ENCODE assay signal across 1 cellular context in genomic region chr12:112937741-112938719, GRCh38.
TF ChIP-seq lines count a peak whose summit lies in the region.

TSS of gene OAS3 (plus strand) at chr12:112938474. CDS start at chr12:112938531, 57 bp downstream.

TF ChIP-seq in HepG2, 621 proteins besides CTCF, POLR2A, EP300 and RAD21 (continued from another document and continues in another):
- TF ChIP-seq HMGXB4 (CRISPR knock-in tag; IDR thresholded peaks at IDR 0.05; ENCODE audit: borderline replicate concordance in 1 of 2, low read depth in 1 of 2) = peak in 1 of 2 experiments; percentile 53; a peak in 3 of 4 replicates
- no peak for TF ChIP-seq FLYWCH1 (CRISPR knock-in tag; IDR thresholded peaks at IDR 0.05)
- TF ChIP-seq THAP11 (CRISPR knock-in tag; IDR thresholded peaks at IDR 0.05) = peak; percentile 79
- 0 out of 2 replicates have a peak, but pooled peaks have one; percentile 29 for TF ChIP-seq RXRA (CRISPR knock-in tag; IDR thresholded peaks at IDR 0.05)
- peak; percentile 69; the same call in 1 of the 2 replicates for TF ChIP-seq ZNF816 (CRISPR knock-in tag; IDR thresholded peaks at IDR 0.05; ENCODE audit: borderline replicate concordance)
- no peak for TF ChIP-seq TBX3 (IDR thresholded peaks at IDR 0.05; ENCODE audit: borderline replicate concordance)
- no peak for TF ChIP-seq ZFP36L1 (CRISPR knock-in tag; IDR thresholded peaks at IDR 0.05)
- no peak for TF ChIP-seq ZBTB7A (CRISPR knock-in tag; IDR thresholded peaks at IDR 0.05)
- TF ChIP-seq ZNF710 (CRISPR knock-in tag; IDR thresholded peaks at IDR 0.05; ENCODE audit: borderline replicate concordance) = peak; percentile 59; the same call in 1 of the 2 replicates
- TF ChIP-seq ZSCAN21 (CRISPR knock-in tag; IDR thresholded peaks at IDR 0.05; ENCODE audit: borderline replicate concordance) = 0 out of 2 replicates have a peak, but pooled peaks have one; percentile 21
- TF ChIP-seq ZNF235 (CRISPR knock-in tag; IDR thresholded peaks at IDR 0.05; ENCODE audit: borderline replicate concordance) = 0 out of 2 replicates have a peak, but pooled peaks have one; percentile 54
- TF ChIP-seq ZNF788 (CRISPR knock-in tag; IDR thresholded peaks at IDR 0.05; ENCODE audit: borderline replicate concordance) = peak; percentile 59; the same call in 1 of the 2 replicates
- TF ChIP-seq THAP8 (CRISPR knock-in tag; IDR thresholded peaks at IDR 0.05; ENCODE audit: borderline replicate concordance) = 0 out of 2 replicates have a peak, but pooled peaks have one; percentile 45
- peak; percentile 30; the same call in 1 of the 2 replicates for TF ChIP-seq CREBL2 (CRISPR knock-in tag; IDR thresholded peaks at IDR 0.05; ENCODE audit: borderline replicate concordance)
- TF ChIP-seq ARID4A (CRISPR knock-in tag; IDR thresholded peaks at IDR 0.05; ENCODE audit: borderline replicate concordance) = peak; percentile 87
- TF ChIP-seq SAP130 (CRISPR knock-in tag; IDR thresholded peaks at IDR 0.05; ENCODE audit: low read depth) = peak; percentile 88
- TF ChIP-seq NFE2L2 (IDR thresholded peaks at IDR 0.05; ENCODE audit: low read length) = no peak
- TF ChIP-seq SMYD3 (CRISPR knock-in tag; IDR thresholded peaks at IDR 0.05) = 0 out of 2 replicates have a peak, but pooled peaks have one; percentile 22
- TF ChIP-seq NFRKB (IDR thresholded peaks at IDR 0.05) = no peak
- TF ChIP-seq HOXD1 (CRISPR knock-in tag; IDR thresholded peaks at IDR 0.05) = peak; percentile 66; the same call in 1 of the 2 replicates
- TF ChIP-seq HOXA5 (CRISPR knock-in tag; IDR thresholded peaks at IDR 0.05) = peak; percentile 69; the same call in 1 of the 2 replicates
- TF ChIP-seq MED8 (CRISPR knock-in tag; IDR thresholded peaks at IDR 0.05; ENCODE audit: insufficient replicate concordance) = peak; percentile 37
- TF ChIP-seq MXD1 (CRISPR knock-in tag; IDR thresholded peaks at IDR 0.05) = no peak
- TF ChIP-seq MAFG (CRISPR knock-in tag; IDR thresholded peaks at IDR 0.05) = no peak
- TF ChIP-seq E2F1 (CRISPR knock-in tag; IDR thresholded peaks at IDR 0.05) = peak; percentile 79
- no peak for TF ChIP-seq HMGA1 (CRISPR knock-in tag; conservative IDR thresholded peaks at IDR 0.05)
- peak; percentile 72 for TF ChIP-seq SPEN (CRISPR knock-in tag; IDR thresholded peaks at IDR 0.05; ENCODE audit: low read depth)
- TF ChIP-seq ZMYM4 (CRISPR knock-in tag; IDR thresholded peaks at IDR 0.05) = no peak; the same call in 1 of the 2 replicates
- peak; percentile 24; the same call in 1 of the 2 replicates for TF ChIP-seq SP5 (CRISPR knock-in tag; IDR thresholded peaks at IDR 0.05; ENCODE audit: borderline replicate concordance, low read depth)
- TF ChIP-seq ETV6 (CRISPR knock-in tag; conservative IDR thresholded peaks at IDR 0.05) = peak; percentile 51; the same call in 1 of the 2 replicates
- 0 out of 2 replicates have a peak, but pooled peaks have one; percentile 24 for TF ChIP-seq MLX (CRISPR knock-in tag; IDR thresholded peaks at IDR 0.05)
- TF ChIP-seq RBFOX2 (IDR thresholded peaks at IDR 0.05; ENCODE audit: low read depth, low read length) = peak; percentile 73; the same call in 1 of the 2 replicates
- TF ChIP-seq RAD51 (IDR thresholded peaks at IDR 0.05; ENCODE audit: borderline replicate concordance) = no peak
- TF ChIP-seq MYC (CRISPR knock-in tag; IDR thresholded peaks at IDR 0.05; ENCODE audit: borderline replicate concordance) = peak; percentile 46; the same call in 1 of the 2 replicates
- peak; percentile 43; the same call in 1 of the 2 replicates for TF ChIP-seq ZNF224 (CRISPR knock-in tag; IDR thresholded peaks at IDR 0.05)
- TF ChIP-seq ZNF274 (CRISPR knock-in tag; IDR thresholded peaks at IDR 0.05) = peak; percentile 74; the same call in 1 of the 2 replicates
- peak; percentile 96 for TF ChIP-seq KMT2A (CRISPR knock-in tag; IDR thresholded peaks at IDR 0.05)
- TF ChIP-seq ERF (CRISPR knock-in tag; IDR thresholded peaks at IDR 0.05) = 0 out of 2 replicates have a peak, but pooled peaks have one; percentile 48
- TF ChIP-seq TEAD3 (CRISPR knock-in tag; optimal IDR thresholded peaks at IDR 0.05; ENCODE audit: borderline replicate concordance) = peak; percentile 11
- TF ChIP-seq ZFP91 (CRISPR knock-in tag; IDR thresholded peaks at IDR 0.05; ENCODE audit: borderline replicate concordance) = peak; percentile 67; the same call in 1 of the 2 replicates
- TF ChIP-seq NBN (conservative IDR thresholded peaks at IDR 0.05) = no peak
- TF ChIP-seq RBM39 (IDR thresholded peaks at IDR 0.05; ENCODE audit: low read depth, low read length, poor library complexity, severe bottlenecking) = peak; percentile 41
- TF ChIP-seq REPIN1 (CRISPR knock-in tag; IDR thresholded peaks at IDR 0.05; ENCODE audit: borderline replicate concordance, low read depth) = 0 out of 2 replicates have a peak, but pooled peaks have one; percentile 55
- TF ChIP-seq CREM (IDR thresholded peaks at IDR 0.05) = peak; percentile 30; the same call in 1 of the 2 replicates
- no peak for TF ChIP-seq CREM (CRISPR knock-in tag; IDR thresholded peaks at IDR 0.05)
- TF ChIP-seq KDM1A (CRISPR knock-in tag; IDR thresholded peaks at IDR 0.05) = peak; percentile 86
- peak; percentile 23 for TF ChIP-seq ZNF781 (CRISPR knock-in tag; IDR thresholded peaks at IDR 0.05; ENCODE audit: borderline replicate concordance, not compliant biosample characterization)
- peak; percentile 26; the same call in 1 of the 2 replicates for TF ChIP-seq ISL2 (CRISPR knock-in tag; IDR thresholded peaks at IDR 0.05)
- no peak for TF ChIP-seq ZNF30 (CRISPR knock-in tag; IDR thresholded peaks at IDR 0.05)
- TF ChIP-seq ZBTB26 (CRISPR knock-in tag; IDR thresholded peaks at IDR 0.05; ENCODE audit: borderline replicate concordance) = peak; percentile 57; the same call in 1 of the 2 replicates
